Comparison of ENCODE assay signal across 1 cellular context in genomic region chr1:226708967-226709396, GRCh38.
TF ChIP-seq lines count a peak whose summit lies in the region.

No MANE protein-coding gene starts in this region.

TF ChIP-seq in WTC11, 78 proteins besides CTCF, POLR2A, EP300 and RAD21 (continued from another document):
- TF ChIP-seq ZNF512 (CRISPR knock-in tag; IDR thresholded peaks at IDR 0.05; ENCODE audit: borderline replicate concordance) (no peak), ZBTB43 (CRISPR knock-in tag; IDR thresholded peaks at IDR 0.05) (no peak), MYBL2 (CRISPR knock-in tag; IDR thresholded peaks at IDR 0.05) (no peak), SMAD4 (CRISPR knock-in tag; IDR thresholded peaks at IDR 0.05) (no peak), ZNF138 (CRISPR knock-in tag; conservative IDR thresholded peaks at IDR 0.05) (no peak)
